14 cellular contexts compared by ENCODE assay signal in genomic region chr2:149743842-149744468, GRCh38.
DNase-seq lines count a peak whose midpoint lies in the region; ATAC-seq and TF ChIP-seq lines count a peak whose summit lies in the region.
"Had no signal": no experiment of that assay in that cellular context is flagged by ENCODE, and none has a peak within 500 bp of the region (broad histone marks: within the 10 kb centered on the region; RNA-seq: fewer than 3 reads in every experiment).

No MANE protein-coding gene starts in this region.

- H3K27ac Mint-ChIP-seq in chondrocyte (ENCODE audit: unreplicated experiment) (peak overlapping the region; percentile 80), neural crest cell (ENCODE audit: unreplicated experiment) (peak overlapping the region; percentile 59)
- H3K27ac Mint-ChIP-seq: activated CD4-positive, alpha-beta T cell treated with anti-CD3 and anti-CD28 coated beads, Interleukin-2, amount 10 ng/mL, durations not matched to agents 24 days and 14 days; T-cell had no signal

- TF ChIP-seq CTCF in chondrocyte (IDR thresholded peaks at IDR 0.05) (peak; percentile 65), neural crest cell (conservative IDR thresholded peaks at IDR 0.05) (no peak)

- DNase-seq in DMS 273 treated with DMSO at 0.1 percent for 48 hours (lab: John Stamatoyannopoulos, UW) (peak; percentile 29), NCI-H524 (lab: John Stamatoyannopoulos, UW) (peak; percentile 59 to 81), chondrocyte (ENCODE audit: low spot score) (no peak), neural crest cell (ENCODE audit: low read depth, low spot score) (no peak), posterior cingulate gyrus (no peak)
- DNase-seq: activated CD4-positive, alpha-beta T cell treated with anti-CD3 and anti-CD28 coated beads, Interleukin-2, amount 10 ng/mL, durations not matched to agents 24 days and 14 days; activated gamma-delta T cell treated with Interleukin-2 at 50 U/mL for 16 hours; effector memory CD4-positive, alpha-beta T cell; NCI-H1092 treated with DMSO at 0.1 percent for 48 hours; spleen; T-cell had no signal

- intact Hi-C loops in posterior cingulate gyrus (cut with DNase I), result no loop called here

- H3K4me1 Mint-ChIP-seq in chondrocyte (ENCODE audit: low read depth) (peaks cover 73% of the 10 kb centered on the region), neural crest cell (peaks cover 10% of the 10 kb centered on the region)
- H3K4me1 Mint-ChIP-seq: activated CD4-positive, alpha-beta T cell treated with anti-CD3 and anti-CD28 coated beads, Interleukin-2, amount 10 ng/mL, durations not matched to agents 24 days and 14 days; T-cell had no signal

- no peaks in the 10 kb centered on the region for H3K36me3 Mint-ChIP-seq in chondrocyte (ENCODE audit: low read depth)
- H3K36me3 Mint-ChIP-seq in neural crest cell (ENCODE audit: low read depth), result no peaks in the 10 kb centered on the region
- H3K36me3 Mint-ChIP-seq: T-cell had no signal

- H3K9me3 Mint-ChIP-seq in chondrocyte (ENCODE audit: low read depth) (no peaks in the 10 kb centered on the region), neural crest cell (no peaks in the 10 kb centered on the region)
- H3K9me3 Mint-ChIP-seq: activated CD4-positive, alpha-beta T cell treated with anti-CD3 and anti-CD28 coated beads, Interleukin-2, amount 10 ng/mL, durations not matched to agents 24 days and 14 days; T-cell had no signal

- H3K27me3 Mint-ChIP-seq in chondrocyte (ENCODE audit: low read depth) (no peaks in the 10 kb centered on the region), neural crest cell (ENCODE audit: low read depth) (no peaks in the 10 kb centered on the region)
- H3K27me3 Mint-ChIP-seq: activated CD4-positive, alpha-beta T cell treated with anti-CD3 and anti-CD28 coated beads, Interleukin-2, amount 10 ng/mL, durations not matched to agents 24 days and 14 days; T-cell had no signal

- H3K4me3 Mint-ChIP-seq in chondrocyte (ENCODE audit: unreplicated experiment), result no peak overlapping the region
- no peak overlapping the region for H3K4me3 Mint-ChIP-seq in neural crest cell
- H3K4me3 Mint-ChIP-seq: activated CD4-positive, alpha-beta T cell treated with anti-CD3 and anti-CD28 coated beads, Interleukin-2, amount 10 ng/mL, durations not matched to agents 24 days and 14 days; T-cell had no signal

- ATAC-seq in GM21619 (IDR thresholded peaks at IDR 0.05; ENCODE audit: unreplicated experiment) (no peak), GM21717 (IDR thresholded peaks at IDR 0.05; ENCODE audit: unreplicated experiment) (no peak), GM18868 (IDR thresholded peaks at IDR 0.05; ENCODE audit: unreplicated experiment) (no peak)
- ATAC-seq: T-cell had no signal

Comparison
In these comparisons a context has a peak if more than half of its experiments do, and no peak if none do; other contexts are left out.
1. DNase-seq: peak in DMS 273 treated with DMSO at 0.1 percent for 48 hours (single experiment) and NCI-H524 (2 of 2); none in chondrocyte (single experiment), neural crest cell (single experiment) and posterior cingulate gyrus (0 of 10).